26 cellular contexts compared by ENCODE assay signal in the genomic region with DNA sequence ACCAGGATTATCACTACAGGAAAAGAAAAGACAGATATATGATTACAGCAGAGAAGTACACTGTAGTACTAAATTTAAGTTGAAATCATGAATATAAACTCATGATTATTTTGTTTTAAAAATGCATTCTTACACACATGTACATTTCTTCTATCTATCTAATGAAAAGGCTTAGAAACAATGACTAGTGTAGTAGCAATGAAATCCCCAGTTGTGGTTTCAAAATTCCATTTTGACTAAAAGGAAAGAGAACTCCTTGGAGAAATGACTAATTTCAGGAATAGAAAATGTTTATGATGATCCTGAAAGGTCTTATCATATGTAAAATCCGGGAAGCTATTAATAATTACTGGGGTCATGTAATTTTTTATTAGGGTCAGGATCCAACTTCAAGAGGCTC.
"Had no signal": no experiment of that assay in that cellular context is flagged by ENCODE, and none has a peak within 500 bp of the region (broad histone marks: within the 10 kb centered on the region; RNA-seq: fewer than 3 reads in every experiment).

No MANE protein-coding gene starts in this region.

- DNase-seq: activated CD4-positive, alpha-beta T cell treated with anti-CD3 and anti-CD28 coated beads for 36 hours; activated CD4-positive, alpha-beta T cell treated with anti-CD3 and anti-CD28 coated beads, Interleukin-2, amount 50 U/mL, for 4 hours; activated CD4-positive, CD25-positive, alpha-beta regulatory T cell; activated CD8-positive, alpha-beta memory T cell treated with anti-CD3 and anti-CD28 coated beads for 24 hours; activated effector memory CD4-positive, alpha-beta T cell treated with Interleukin-2 at 50 U/mL for 16 hours; activated naive CD4-positive, alpha-beta T cell treated with Interleukin-2 at 50 U/mL for 16 hours; aorta; brain microvascular endothelial cell; dorsolateral prefrontal cortex; effector memory CD4-positive, alpha-beta T cell; gastrocnemius medialis; glutamatergic neuron; islet precursor cell; left ventricle myocardium inferior; mesendoderm; natural killer cell; occipital lobe; stimulated activated CD4-positive, alpha-beta T cell treated with anti-CD3 and anti-CD28 coated beads, Interleukin-2, amount 100 ng/mL, for 48 hours; stimulated activated naive CD4-positive, alpha-beta T cell treated with Interleukin-2 at 50 U/mL for 16 hours; testis; transverse colon had no signal

- ATAC-seq: activated CD4-positive, alpha-beta T cell treated with anti-CD3 and anti-CD28 coated beads for 36 hours; gastrocnemius medialis; natural killer cell had no signal

- H3K79me2 ChIP-seq: hepatocyte had no signal

- H2AFZ ChIP-seq: hepatocyte, neural progenitor cell had no signal

- H3K36me3 ChIP-seq: brain microvascular endothelial cell, gastrocnemius medialis, left ventricle myocardium inferior, neural progenitor cell, right atrium auricular region, transverse colon had no signal

- H3K4me1 ChIP-seq: gastrocnemius medialis, left ventricle myocardium inferior, neural progenitor cell, right atrium auricular region, testis, transverse colon had no signal

- H3K27ac ChIP-seq: brain microvascular endothelial cell, coronary artery, dorsolateral prefrontal cortex, gastrocnemius medialis, hepatocyte, left ventricle myocardium inferior, neural progenitor cell, right atrium auricular region, testis, transverse colon had no signal

- H3K27me3 ChIP-seq: brain microvascular endothelial cell, dorsolateral prefrontal cortex, gastrocnemius medialis, hepatocyte, neural progenitor cell, right atrium auricular region, testis, transverse colon had no signal

- H3K4me3 ChIP-seq: coronary artery, dorsolateral prefrontal cortex, gastrocnemius medialis, hepatocyte, left ventricle myocardium inferior, lung, neural progenitor cell, right atrium auricular region, testis, transverse colon had no signal

- H3K9ac ChIP-seq: neural progenitor cell had no signal

- H3K9me3 ChIP-seq: gastrocnemius medialis, testis had no signal

- H3K4me2 ChIP-seq: hepatocyte, neural progenitor cell had no signal
